In genomic region chr1:93734999-93735398, GRCh38 we compare ENCODE assay signal across 13 cellular contexts. TPM values are rescaled to one million over a fixed set of nuclear protein-coding genes. Genes with fewer than 3 reads are reported as not detected.
DNase-seq lines count a peak whose midpoint lies in the region; ATAC-seq and TF ChIP-seq lines count a peak whose summit lies in the region.
"Had no signal": no experiment of that assay in that cellular context is flagged by ENCODE, and none has a peak within 500 bp of the region (broad histone marks: within the 10 kb centered on the region; RNA-seq: fewer than 3 reads in every experiment).

No MANE protein-coding gene starts in this region.

- intact Hi-C loops in Panc1 (cut with micrococcal nuclease; ENCODE audit: unreplicated experiment): no loop called here

- H3K36me3 ChIP-seq in Panc1 (ENCODE audit: control insufficient read depth, insufficient read depth, low read length): no peaks in the 10 kb centered on the region

- H3K27me3 ChIP-seq in AG04450 (ENCODE audit: control insufficient read depth, insufficient read depth, low read length) (no peaks in the 10 kb centered on the region), Panc1 (ENCODE audit: control insufficient read depth, insufficient read depth, low read length) (no peaks in the 10 kb centered on the region)

- H3K4me3 ChIP-seq in AG04450 (ENCODE audit: low read depth, low read length) (no peak overlapping the region), Panc1 (ENCODE audit: low read depth in 2 of 2, low read length in 2 of 2) (no peak overlapping the region), foreskin fibroblast (ENCODE audit: low read depth in 1 of 2, low read length in 2 of 2) (no peak overlapping the region)

- DNase-seq in AG04450 (ENCODE audit: low read depth, low spot score): no peak
- no peak for DNase-seq in Panc1 (ENCODE audit: low read depth, low spot score)
- peak in 1 of 2 donors; percentile 46 for DNase-seq in foreskin fibroblast
- no peak for DNase-seq in epidermal melanocyte (ENCODE audit: insufficient read length, low spot score)
- DNase-seq in activated naive CD4-positive, alpha-beta T cell treated with anti-CD3 and anti-CD28 coated beads, Interleukin-2, amount 50 U/mL, for 16 hours: no peak
- no peak for DNase-seq in T1000 (lab: John Stamatoyannopoulos, UW)
- DNase-seq: CD4-positive, alpha-beta memory T cell; naive thymus-derived CD8-positive, alpha-beta T cell; NCI-H1092; stimulated activated naive CD8-positive, alpha-beta T cell treated with anti-CD3 and anti-CD28 coated beads, Interleukin-15, Interleukin-2, amounts not matched to agents 100 U/mL and 50 U/mL, for 24 hours had no signal

- POLR2A ChIA-PET in AG04450 (lab: Yijun Ruan, JAX) (interaction anchor here (1.1 kb wide), 1 partner anchor 20 kb away, joined by 6 read pairs; no protein-coding TSS in a partner anchor), Panc1 (lab: Charles Lee) (no interaction called here)

- ATAC-seq in Panc1 (no peak), HG02571 (IDR thresholded peaks at IDR 0.05; ENCODE audit: unreplicated experiment) (no peak)
- ATAC-seq: activated T-helper 17 cell treated with anti-CD3 and anti-CD28 coated beads, Interleukin-2, amount 50 U/mL, for 72 hours; naive thymus-derived CD8-positive, alpha-beta T cell; stimulated activated naive CD8-positive, alpha-beta T cell treated with anti-CD3 and anti-CD28 coated beads, Interleukin-15, Interleukin-2, amounts not matched to agents 100 U/mL and 50 U/mL, for 24 hours had no signal

- in situ Hi-C loops in Panc1 (cut with HindIII; ENCODE audit: low pct_unique_long_range_greater_than_20kb, low sequenced_read_pairs): no loop called here

- TF ChIP-seq CTCF in AG04450 (IDR thresholded peaks at IDR 0.05; ENCODE audit: low read depth, low read length): peak; percentile 44
- peak; percentile 51 for TF ChIP-seq CTCF in GM12874 (IDR thresholded peaks at IDR 0.05; ENCODE audit: insufficient read depth, low read depth, low read length)
- TF ChIP-seq CTCF in Panc1 (IDR thresholded peaks at IDR 0.05): peak; percentile 35
- TF ChIP-seq CTCF in foreskin fibroblast (IDR thresholded peaks at IDR 0.05; ENCODE audit: low read depth, low read length): peak; percentile 58

- H3K9me3 ChIP-seq in AG04450 (ENCODE audit: control insufficient read depth, insufficient read depth, low read length): no peaks in the 10 kb centered on the region
- H3K9me3 ChIP-seq in Panc1 (ENCODE audit: control insufficient read depth, insufficient read depth, low read depth, low read length): no peaks in the 10 kb centered on the region

- H3K27ac ChIP-seq in AG04450 (ENCODE audit: low read depth, low read length) (no peak overlapping the region), Panc1 (ENCODE audit: low read length) (no peak overlapping the region)

- CTCF ChIA-PET in AG04450 (lab: Charles Lee): interaction anchor here (0.7 to 3.2 kb wide), 23 partner anchors 9 to 109 kb away, joined by 3 to 26 read pairs (median 5); no protein-coding TSS in a partner anchor
- CTCF ChIA-PET in Panc1 (lab: Charles Lee): interaction anchor here (1.6 kb wide), 1 partner anchor 79 kb away, joined by 5 read pairs; no protein-coding TSS in a partner anchor

- H3K4me1 ChIP-seq in Panc1 (ENCODE audit: control insufficient read depth, insufficient read depth, low read length): no peaks in the 10 kb centered on the region

- no TSS peak for BruUV-seq in Panc1 (replicated peaks; lab: Mats Ljungman, UMichigan)

RNA-seq across cellular contexts. Expression of gene BCAR3, which starts 53.4 kb away (rescaled TPM):
- 20.6 and 24.9 TPM in 2 replicates for polyA plus RNA-seq in AG04450 (2011; rRNA removed)
- polyA minus RNA-seq in AG04450 (2011; rRNA and poly(A)+ RNA removed): 23.1 and 29.7 TPM in 2 replicates
- 33.9 TPM for total RNA-seq in Panc1 (2021; ENCODE audit: unreplicated experiment)
- polyA plus RNA-seq in Panc1 (2012; ENCODE audit: insufficient read length): 22.4 TPM
